In genomic region chr1:4666683-4667082, GRCh38 we compare ENCODE assay signal across 4 cellular contexts. TPM values are rescaled to one million over a fixed set of nuclear protein-coding genes. Genes with fewer than 3 reads are reported as not detected.
"Had no signal": no experiment of that assay in that cellular context is flagged by ENCODE, and none has a peak within 500 bp of the region (broad histone marks: within the 10 kb centered on the region; RNA-seq: fewer than 3 reads in every experiment).

No MANE protein-coding gene starts in this region.

RNA-seq across cellular contexts. Expression of gene AJAP1, which starts 12.3 kb away (rescaled TPM):
- total RNA-seq: activated CD4-positive, alpha-beta memory T cell treated with anti-CD3 and anti-CD28 coated beads for 36 hours; activated CD4-positive, alpha-beta T cell treated with anti-CD3 and anti-CD28 coated beads, Interleukin-2, amount 10 ng/mL, durations not matched to agents 7 days and 5 days; chondrocyte; Right ventricle myocardium inferior had no signal
